Comparison of ENCODE assay signal across 22 cellular contexts in the genomic region with DNA sequence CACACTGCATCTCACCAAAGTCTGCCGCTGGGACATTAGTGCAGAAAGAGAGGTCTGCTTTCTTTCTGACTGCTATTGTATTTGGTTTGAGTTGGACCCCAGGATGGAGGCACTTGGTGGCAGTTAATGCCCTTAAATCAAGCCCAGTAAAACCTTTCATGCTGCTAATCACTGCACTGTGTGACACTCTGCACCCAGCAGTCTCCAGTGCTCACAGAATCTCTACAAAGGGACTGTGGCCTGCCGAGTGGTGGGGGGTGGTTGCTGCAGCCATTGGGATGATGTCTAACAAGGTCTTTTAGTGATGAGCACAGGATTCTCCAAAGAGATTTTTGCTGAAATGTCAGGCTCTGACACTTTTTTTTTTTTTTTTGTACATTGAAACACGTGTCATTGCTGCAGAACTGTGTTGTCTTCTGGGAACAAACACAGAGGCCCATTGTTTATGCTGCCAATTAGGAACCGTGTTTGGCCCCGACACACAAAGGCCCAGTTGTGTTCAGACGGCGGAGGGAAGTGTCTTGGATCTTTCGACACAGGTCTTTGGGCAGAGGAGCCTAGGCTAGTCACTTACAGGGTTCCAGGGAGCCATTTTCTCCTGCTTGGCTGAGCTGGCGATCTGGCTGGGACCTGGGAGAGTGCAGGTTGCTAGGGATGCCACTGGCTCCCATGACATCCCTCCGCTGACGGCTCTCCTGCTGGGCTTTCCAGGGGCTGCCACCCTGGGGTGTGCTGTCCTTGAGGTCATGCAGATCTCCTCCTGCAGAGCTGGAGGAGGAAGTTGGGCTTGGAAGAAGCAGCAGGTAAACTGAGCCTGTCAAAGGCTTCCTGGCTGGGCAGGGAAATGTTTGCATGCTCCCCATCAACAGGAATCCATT. TPM values are rescaled to one million over a fixed set of nuclear protein-coding genes. Genes with fewer than 3 reads are reported as not detected.
DNase-seq lines count a peak whose midpoint lies in the region; ATAC-seq and TF ChIP-seq lines count a peak whose summit lies in the region.
"Had no signal": no experiment of that assay in that cellular context is flagged by ENCODE, and none has a peak within 500 bp of the region (broad histone marks: within the 10 kb centered on the region; RNA-seq: fewer than 3 reads in every experiment).

No MANE protein-coding gene starts in this region.

- 35 to 52% methylated on average over 8 to 11 of the region's 11 CpGs for WGBS in body of pancreas, 2 donors

- intact Hi-C loops in Calu3 (cut with micrococcal nuclease; ENCODE audit: unreplicated experiment), result no loop called here
- intact Hi-C loops in body of pancreas (cut with DNase I), result no loop called here
- intact Hi-C loops in left ventricle myocardium superior (cut with micrococcal nuclease), result no loop called here
- intact Hi-C loops in activated CD4-positive, alpha-beta T cell treated with anti-CD3 and anti-CD28 coated beads for 36 hours (cut with DNase I, micrococcal nuclease), result no loop called here

- H3K27me3 ChIP-seq in body of pancreas, result no peaks in the 10 kb centered on the region
- H3K27me3 ChIP-seq: colonic mucosa, MG63, transverse colon had no signal

- H3K4me3 ChIP-seq in body of pancreas, result no peak overlapping the region
- H3K4me3 ChIP-seq: colonic mucosa, GM23248, MG63, transverse colon had no signal

- peak; percentile 24 for DNase-seq in Calu3
- DNase-seq in body of pancreas, result peak; percentile 21 to 47 (median 46)
- peak; percentile 47 for DNase-seq in left ventricle myocardium superior
- peak; percentile 98 for DNase-seq in pons (ENCODE audit: low spot score)
- no peak for DNase-seq in activated CD4-positive, alpha-beta T cell treated with anti-CD3 and anti-CD28 coated beads for 36 hours
- no peak for DNase-seq in GM03348 (ENCODE audit: low spot score)
- no peak for DNase-seq in Kasumi-1 (lab: John Stamatoyannopoulos, UW)
- DNase-seq: activated CD4-positive, alpha-beta T cell treated with anti-CD3 and anti-CD28 coated beads, Interleukin-2, amount 10 ng/mL, durations not matched to agents 7 days and 5 days; activated CD8-positive, alpha-beta memory T cell treated with anti-CD3 and anti-CD28 coated beads, Interleukin-2, amount 50 U/mL, for 4 hours; aorta; CD8-positive, alpha-beta T cell; colonic mucosa; DND-41; foreskin keratinocyte; GM23248; MG63; NCI-H146; transverse colon had no signal

- no TSS peak for BruUV-seq in Calu3 (replicated peaks; lab: Mats Ljungman, UMichigan)

- H3K4me1 ChIP-seq in body of pancreas, result peaks cover 7% of the 10 kb centered on the region
- H3K4me1 ChIP-seq: colonic mucosa, foreskin keratinocyte, transverse colon had no signal

- no peaks in the 10 kb centered on the region for H3K4me1 Mint-ChIP-seq in Calu3 (ENCODE audit: low read depth, unreplicated experiment)
- no peaks in the 10 kb centered on the region for H3K4me1 Mint-ChIP-seq in activated CD4-positive, alpha-beta T cell treated with anti-CD3 and anti-CD28 coated beads for 36 hours
- H3K4me1 Mint-ChIP-seq: activated CD4-positive, alpha-beta T cell treated with anti-CD3 and anti-CD28 coated beads, Interleukin-2, amount 10 ng/mL, durations not matched to agents 7 days and 5 days; stimulated activated memory B cell treated with anti-CD40 and anti-IgM and Interleukin-4, amounts not matched to agents 10 μg/mL and 1 μg/mL and 100 μg/mL, for 72 hours had no signal

- peaks cover 55% of the 10 kb centered on the region for H3K27me3 Mint-ChIP-seq in Calu3 (ENCODE audit: unreplicated experiment)
- H3K27me3 Mint-ChIP-seq in activated CD4-positive, alpha-beta T cell treated with anti-CD3 and anti-CD28 coated beads for 36 hours, result peaks cover 2% of the 10 kb centered on the region
- H3K27me3 Mint-ChIP-seq: progenitor cell of endocrine pancreas had no signal

- CTCF ChIA-PET in Calu3 (lab: Charles Lee), result no interaction called here
- CTCF ChIA-PET in activated CD4-positive, alpha-beta T cell treated with anti-CD3 and anti-CD28 coated beads for 36 hours (lab: Charles Lee), result no interaction called here

- no peak overlapping the region for H3K27ac Mint-ChIP-seq in Calu3 (ENCODE audit: unreplicated experiment)
- no peak overlapping the region for H3K27ac Mint-ChIP-seq in activated CD4-positive, alpha-beta T cell treated with anti-CD3 and anti-CD28 coated beads for 36 hours
- H3K27ac Mint-ChIP-seq: activated CD4-positive, alpha-beta T cell treated with anti-CD3 and anti-CD28 coated beads, Interleukin-2, amount 10 ng/mL, durations not matched to agents 7 days and 5 days; CD8-positive, alpha-beta T cell; progenitor cell of endocrine pancreas; stimulated activated memory B cell treated with anti-CD40 and anti-IgM and Interleukin-4, amounts not matched to agents 10 μg/mL and 1 μg/mL and 100 μg/mL, for 72 hours had no signal

- TF ChIP-seq CTCF in Calu3 (IDR thresholded peaks at IDR 0.05; ENCODE audit: unreplicated experiment), result no peak
- no peak for TF ChIP-seq CTCF in body of pancreas (IDR thresholded peaks at IDR 0.05)

- H3K9me3 ChIP-seq in body of pancreas, result no peaks in the 10 kb centered on the region
- H3K9me3 ChIP-seq: colonic mucosa, MG63, transverse colon had no signal

- H3K27ac ChIP-seq in body of pancreas, result peak overlapping the region in 3 of 4 donors; percentile 39 to 74 (median 74)
- H3K27ac ChIP-seq: colonic mucosa, foreskin keratinocyte, GM23248, transverse colon had no signal

- H3K36me3 Mint-ChIP-seq in Calu3 (ENCODE audit: insufficient read depth, unreplicated experiment), result no peaks in the 10 kb centered on the region
- no peaks in the 10 kb centered on the region for H3K36me3 Mint-ChIP-seq in activated CD4-positive, alpha-beta T cell treated with anti-CD3 and anti-CD28 coated beads for 36 hours (ENCODE audit: low read depth)
- H3K36me3 Mint-ChIP-seq: CD8-positive, alpha-beta T cell; stimulated activated memory B cell treated with anti-CD40 and anti-IgM and Interleukin-4, amounts not matched to agents 10 μg/mL and 1 μg/mL and 100 μg/mL, for 72 hours had no signal

- peak; percentile 70 for ATAC-seq in body of pancreas
- ATAC-seq in left ventricle myocardium superior, result peak; percentile 75
- ATAC-seq in GM18520 (IDR thresholded peaks at IDR 0.05; ENCODE audit: unreplicated experiment), result no peak
- no peak for ATAC-seq in activated CD4-positive, alpha-beta T cell treated with anti-CD3 and anti-CD28 coated beads for 36 hours
- ATAC-seq: CD8-positive, alpha-beta T cell; foreskin keratinocyte; SK-N-SH treated with all-trans-retinoic acid at 6 μM for 48 hours; stimulated activated memory B cell treated with anti-CD40 and anti-IgM and Interleukin-4, amounts not matched to agents 10 μg/mL and 1 μg/mL and 100 μg/mL, for 72 hours had no signal

- H3K9me3 Mint-ChIP-seq in Calu3 (ENCODE audit: low read depth, unreplicated experiment), result no peaks in the 10 kb centered on the region
- H3K9me3 Mint-ChIP-seq in activated CD4-positive, alpha-beta T cell treated with anti-CD3 and anti-CD28 coated beads for 36 hours (ENCODE audit: low read depth), result no peaks in the 10 kb centered on the region
- H3K9me3 Mint-ChIP-seq: CD8-positive, alpha-beta T cell had no signal

- POLR2A ChIA-PET in activated CD4-positive, alpha-beta T cell treated with anti-CD3 and anti-CD28 coated beads for 36 hours (lab: Charles Lee), result no interaction called here

- H3K4me3 Mint-ChIP-seq in Calu3 (ENCODE audit: low read depth, unreplicated experiment), result no peak overlapping the region
- no peak overlapping the region for H3K4me3 Mint-ChIP-seq in activated CD4-positive, alpha-beta T cell treated with anti-CD3 and anti-CD28 coated beads for 36 hours
- H3K4me3 Mint-ChIP-seq: activated CD4-positive, alpha-beta T cell treated with anti-CD3 and anti-CD28 coated beads, Interleukin-2, amount 10 ng/mL, durations not matched to agents 7 days and 5 days; CD8-positive, alpha-beta T cell; stimulated activated memory B cell treated with anti-CD40 and anti-IgM and Interleukin-4, amounts not matched to agents 10 μg/mL and 1 μg/mL and 100 μg/mL, for 72 hours had no signal

- TF ChIP-seq POLR2A in body of pancreas (IDR thresholded peaks at IDR 0.05), result no peak

- no peaks in the 10 kb centered on the region for H3K36me3 ChIP-seq in body of pancreas (replicated peaks in 1 of 2; ENCODE audit: insufficient read depth in 1 of 2, low read depth in 2 of 2)
- H3K36me3 ChIP-seq: colonic mucosa, MG63, transverse colon had no signal

RNA-seq across cellular contexts. Expression of a gene that starts 16.2 kb away (rescaled TPM):
- total RNA-seq in Calu3 (2022) (11.9 and 18.2 TPM in 2 replicates), body of pancreas (10 to 100 TPM in 1 of 2 donors, 1 to 10 TPM in 1; 4.9 to 13.5 TPM), left ventricle myocardium superior (21.2 TPM)
- 10 to 100 TPM; 19.6 to 20.3 TPM for total RNA-seq in activated CD4-positive, alpha-beta T cell treated with anti-CD3 and anti-CD28 coated beads for 36 hours

Comparison
In these comparisons a context has a peak if more than half of its experiments do, and no peak if none do; other contexts are left out.
1. DNase-seq: peak in Calu3 (single experiment), body of pancreas (4 of 4), left ventricle myocardium superior (single experiment) and pons (single experiment); none in activated CD4-positive, alpha-beta T cell treated with anti-CD3 and anti-CD28 coated beads for 36 hours (single experiment), GM03348 (single experiment) and Kasumi-1 (0 of 2).
2. ATAC-seq: peak in body of pancreas (single experiment) and left ventricle myocardium superior (single experiment); none in GM18520 (single experiment) and activated CD4-positive, alpha-beta T cell treated with anti-CD3 and anti-CD28 coated beads for 36 hours (single experiment).